19 cellular contexts compared by ENCODE assay signal in the genomic region with DNA sequence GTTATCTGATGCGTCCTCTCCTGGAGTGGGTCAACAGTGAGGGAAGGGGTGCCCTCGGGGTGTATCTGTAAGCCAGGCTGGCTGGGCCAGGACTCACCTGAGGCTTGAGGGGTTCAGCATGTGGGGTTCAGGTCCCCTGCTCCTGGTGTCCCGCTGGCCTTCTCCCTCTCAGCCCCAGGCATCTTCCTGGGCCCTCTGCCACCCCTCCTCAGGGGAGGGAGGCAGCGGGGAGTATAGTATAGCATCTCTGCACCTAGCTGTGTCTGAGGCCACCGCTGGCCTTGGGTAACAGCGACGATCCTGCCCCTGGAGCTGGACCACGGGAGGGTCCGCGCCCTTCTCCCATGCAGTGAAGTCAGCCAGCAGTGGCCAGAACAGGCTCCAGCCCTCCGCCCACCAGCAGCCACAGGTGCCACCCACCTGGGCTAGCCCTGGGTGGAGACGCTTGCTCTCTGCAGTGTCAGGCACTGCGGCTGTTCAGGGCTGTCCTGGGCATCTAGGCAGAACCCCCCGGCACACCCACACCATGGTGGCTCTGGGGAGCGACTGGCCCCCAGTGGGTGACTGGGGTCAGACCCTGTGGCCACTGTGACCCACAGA.
"Had no signal": no experiment of that assay in that cellular context is flagged by ENCODE, and none has a peak within 500 bp of the region (broad histone marks: within the 10 kb centered on the region; RNA-seq: fewer than 3 reads in every experiment).

No MANE protein-coding gene starts in this region.

- H3K27ac ChIP-seq: dorsolateral prefrontal cortex, heart left ventricle, left lung, neural progenitor cell, parathyroid adenoma, thoracic aorta, transverse colon had no signal

- H3K9me3 Mint-ChIP-seq: stimulated activated naive B cell treated with anti-CD40 and anti-IgM and Interleukin-4, amounts not matched to agents 10 μg/mL and 1 μg/mL and 100 μg/mL, for 72 hours; stimulated activated naive CD8-positive, alpha-beta T cell treated with anti-CD3 and anti-CD28 coated beads, Interleukin-15, amount 100 ng/mL, for 72 hours had no signal

- ATAC-seq: heart left ventricle; left lung; naive thymus-derived CD4-positive, alpha-beta T cell; right cardiac atrium; stimulated activated naive B cell treated with anti-CD40 and anti-IgM and Interleukin-4, amounts not matched to agents 10 μg/mL and 1 μg/mL and 100 μg/mL, for 72 hours; stimulated activated naive CD8-positive, alpha-beta T cell treated with anti-CD3 and anti-CD28 coated beads, Interleukin-15, amount 100 ng/mL, for 72 hours had no signal

- H3K4me1 Mint-ChIP-seq: stimulated activated naive CD8-positive, alpha-beta T cell treated with anti-CD3 and anti-CD28 coated beads, Interleukin-15, amount 100 ng/mL, for 72 hours had no signal

- H3K4me3 Mint-ChIP-seq: naive thymus-derived CD4-positive, alpha-beta T cell; neural progenitor cell; stimulated activated naive B cell treated with anti-CD40 and anti-IgM and Interleukin-4, amounts not matched to agents 10 μg/mL and 1 μg/mL and 100 μg/mL, for 72 hours; stimulated activated naive CD8-positive, alpha-beta T cell treated with anti-CD3 and anti-CD28 coated beads, Interleukin-15, amount 100 ng/mL, for 72 hours had no signal

- DNase-seq: caudate nucleus; cortex of kidney; effector CD8-positive, alpha-beta T cell; foreskin melanocyte; hippocampal formation; naive thymus-derived CD4-positive, alpha-beta T cell; occipital lobe; stimulated activated CD4-positive, alpha-beta T cell treated with anti-CD3 and anti-CD28 coated beads, Interleukin-2, amount 100 ng/mL, for 24 hours; stimulated activated CD4-positive, alpha-beta T cell treated with anti-CD3 and anti-CD28 coated beads, Interleukin-4, amount 100 ng/mL, for 4 hours; stimulated activated naive B cell treated with anti-CD40 and anti-IgM and Interleukin-4, amounts not matched to agents 10 μg/mL and 1 μg/mL and 100 μg/mL, for 72 hours; stimulated activated naive CD8-positive, alpha-beta T cell treated with anti-CD3 and anti-CD28 coated beads, Interleukin-15, amount 100 ng/mL, for 72 hours; transverse colon had no signal

- H3K36me3 Mint-ChIP-seq: naive thymus-derived CD4-positive, alpha-beta T cell; neural progenitor cell; stimulated activated naive B cell treated with anti-CD40 and anti-IgM and Interleukin-4, amounts not matched to agents 10 μg/mL and 1 μg/mL and 100 μg/mL, for 72 hours had no signal

- H3K36me3 ChIP-seq: heart left ventricle, left lung, neural progenitor cell, thoracic aorta, transverse colon had no signal

- H3K27ac Mint-ChIP-seq: naive thymus-derived CD4-positive, alpha-beta T cell; neural progenitor cell; stimulated activated naive B cell treated with anti-CD40 and anti-IgM and Interleukin-4, amounts not matched to agents 10 μg/mL and 1 μg/mL and 100 μg/mL, for 72 hours; stimulated activated naive CD8-positive, alpha-beta T cell treated with anti-CD3 and anti-CD28 coated beads, Interleukin-15, amount 100 ng/mL, for 72 hours had no signal

- H3K9me3 ChIP-seq: heart left ventricle, left lung, thoracic aorta, transverse colon had no signal

- H3K4me1 ChIP-seq: neural progenitor cell, parathyroid adenoma had no signal

- H3K4me3 ChIP-seq: dorsolateral prefrontal cortex, heart left ventricle, left lung, neural progenitor cell, thoracic aorta, transverse colon had no signal
